In genomic region chr3:143203142-143203541, GRCh38 we compare ENCODE assay signal across 32 cellular contexts.
"Had no signal": no experiment of that assay in that cellular context is flagged by ENCODE, and none has a peak within 500 bp of the region (broad histone marks: within the 10 kb centered on the region; RNA-seq: fewer than 3 reads in every experiment).

No MANE protein-coding gene starts in this region.

- H3K4me1 Mint-ChIP-seq: stimulated activated effector memory CD8-positive, alpha-beta T cell treated with anti-CD3 and anti-CD28 coated beads, Interleukin-12 subunit alpha, Interleukin-12 subunit beta, amount 100 ng/mL, for 72 hours had no signal

- H3K9me3 Mint-ChIP-seq: effector memory CD8-positive, alpha-beta T cell; natural killer cell treated with Interleukin-12 subunit alpha and Interleukin-12 subunit beta and Interleukin-15 and Interleukin-18, amount 100 ng/mL, for 72 hours; stimulated activated effector memory CD8-positive, alpha-beta T cell treated with anti-CD3 and anti-CD28 coated beads, Interleukin-12 subunit alpha, Interleukin-12 subunit beta, amount 100 ng/mL, for 72 hours; stimulated activated naive CD8-positive, alpha-beta T cell treated with anti-CD3 and anti-CD28 coated beads, Interleukin-15, Interleukin-2, amounts not matched to agents 100 ng/mL and 50 ng/mL, for 24 hours had no signal

- H3K27ac Mint-ChIP-seq: activated naive CD4-positive, alpha-beta T cell treated with anti-CD3 and anti-CD28 coated beads for 36 hours; activated naive CD8-positive, alpha-beta T cell treated with anti-CD3 and anti-CD28 coated beads for 36 hours; activated T-helper 1 cell treated with anti-CD3 and anti-CD28 coated beads, Interleukin-12 subunit alpha, Interleukin-12 subunit beta, Interleukin-2, Interleukin-4 antibody, amounts not matched to agents 30 ng/mL and 10 ng/mL and 1 ng/mL, durations not matched to agents 14 hours and 24 hours and 36 hours; effector memory CD8-positive, alpha-beta T cell; progenitor cell of endocrine pancreas; stimulated activated effector memory CD8-positive, alpha-beta T cell treated with anti-CD3 and anti-CD28 coated beads, Interleukin-12 subunit alpha, Interleukin-12 subunit beta, amount 100 ng/mL, for 72 hours; stimulated activated naive CD8-positive, alpha-beta T cell treated with anti-CD3 and anti-CD28 coated beads, Interleukin-15, Interleukin-2, amounts not matched to agents 100 ng/mL and 50 ng/mL, for 24 hours had no signal

- FAIRE-seq: TTC549, urothelium cell line had no signal

- H3K36me3 Mint-ChIP-seq: activated naive CD8-positive, alpha-beta T cell treated with anti-CD3 and anti-CD28 coated beads for 36 hours; natural killer cell treated with Interleukin-12 subunit alpha and Interleukin-12 subunit beta and Interleukin-15 and Interleukin-18, amount 100 ng/mL, for 72 hours; stimulated activated effector memory CD8-positive, alpha-beta T cell treated with anti-CD3 and anti-CD28 coated beads, Interleukin-12 subunit alpha, Interleukin-12 subunit beta, amount 100 ng/mL, for 72 hours had no signal

- H3K4me1 ChIP-seq: adrenal gland, gastrocnemius medialis, right lobe of liver had no signal

- H3K4me3 Mint-ChIP-seq: activated naive CD4-positive, alpha-beta T cell treated with anti-CD3 and anti-CD28 coated beads for 36 hours; activated naive CD8-positive, alpha-beta T cell treated with anti-CD3 and anti-CD28 coated beads for 36 hours; activated T-helper 1 cell treated with anti-CD3 and anti-CD28 coated beads, Interleukin-12 subunit alpha, Interleukin-12 subunit beta, Interleukin-2, Interleukin-4 antibody, amounts not matched to agents 30 ng/mL and 10 ng/mL and 1 ng/mL, durations not matched to agents 14 hours and 24 hours and 36 hours; effector memory CD8-positive, alpha-beta T cell; natural killer cell treated with Interleukin-12 subunit alpha and Interleukin-12 subunit beta and Interleukin-15 and Interleukin-18, amount 100 ng/mL, for 72 hours; stimulated activated effector memory CD8-positive, alpha-beta T cell treated with anti-CD3 and anti-CD28 coated beads, Interleukin-12 subunit alpha, Interleukin-12 subunit beta, amount 100 ng/mL, for 72 hours; stimulated activated naive CD8-positive, alpha-beta T cell treated with anti-CD3 and anti-CD28 coated beads, Interleukin-15, Interleukin-2, amounts not matched to agents 100 ng/mL and 50 ng/mL, for 24 hours had no signal

- H3K27me3 ChIP-seq: adrenal gland, brain microvascular endothelial cell, gastrocnemius medialis, neutrophil, right lobe of liver had no signal

- DNase-seq: activated CD4-positive, alpha-beta T cell treated with anti-CD3 and anti-CD28 coated beads for 48 hours; activated CD4-positive, alpha-beta T cell treated with anti-CD3 and anti-CD28 coated beads, Interleukin-2, amount 50 U/mL, for 48 hours; activated CD8-positive, alpha-beta memory T cell treated with anti-CD3 and anti-CD28 coated beads for 24 hours; activated effector memory CD4-positive, alpha-beta T cell treated with anti-CD3 and anti-CD28 coated beads, Interleukin-2, amount 50 U/mL, for 16 hours; activated naive CD4-positive, alpha-beta T cell treated with anti-CD3 and anti-CD28 coated beads for 36 hours; activated naive CD8-positive, alpha-beta T cell treated with anti-CD3 and anti-CD28 coated beads for 36 hours; adrenal gland; aorta; cortex of kidney; effector memory CD8-positive, alpha-beta T cell; erythroblast; gastrocnemius medialis; glutamatergic neuron; left cardiac atrium; left ventricle myocardium superior; mucosa of descending colon; right lobe of liver; stimulated activated CD4-positive, alpha-beta T cell treated with anti-CD3 and anti-CD28 coated beads, Interleukin-4, amount 100 ng/mL, for 24 hours; trophoblast cell; WERI-Rb-1 had no signal

- H3K4me3 ChIP-seq: adrenal gland, gastrocnemius medialis, mucosa of descending colon, right lobe of liver, skin epidermis, thoracic aorta had no signal

- H3K36me3 ChIP-seq: adrenal gland, brain microvascular endothelial cell, gastrocnemius medialis, neutrophil, right lobe of liver, thoracic aorta, WERI-Rb-1 had no signal

- H3K9me3 ChIP-seq: adrenal gland, gastrocnemius medialis, mucosa of descending colon, neutrophil, right lobe of liver, thoracic aorta had no signal

- H3K27me3 Mint-ChIP-seq: activated naive CD8-positive, alpha-beta T cell treated with anti-CD3 and anti-CD28 coated beads for 36 hours; natural killer cell treated with Interleukin-12 subunit alpha and Interleukin-12 subunit beta and Interleukin-15 and Interleukin-18, amount 100 ng/mL, for 72 hours; progenitor cell of endocrine pancreas; stimulated activated naive CD8-positive, alpha-beta T cell treated with anti-CD3 and anti-CD28 coated beads, Interleukin-15, Interleukin-2, amounts not matched to agents 100 ng/mL and 50 ng/mL, for 24 hours had no signal

- ATAC-seq: activated CD4-positive, CD25-positive, alpha-beta regulatory T cell treated with anti-CD3 and anti-CD28 coated beads, Interleukin-2, amount 50 U/mL, for 24 hours; effector memory CD8-positive, alpha-beta T cell; gastrocnemius medialis; left cardiac atrium; left ventricle myocardium superior; mucosa of descending colon; natural killer cell treated with Interleukin-12 subunit alpha and Interleukin-12 subunit beta and Interleukin-15 and Interleukin-18, amount 100 ng/mL, for 72 hours; right lobe of liver; stimulated activated effector memory CD8-positive, alpha-beta T cell treated with anti-CD3 and anti-CD28 coated beads, Interleukin-12 subunit alpha, Interleukin-12 subunit beta, amount 100 ng/mL, for 72 hours had no signal

- H3K27ac ChIP-seq: adrenal gland, brain microvascular endothelial cell, gastrocnemius medialis, neutrophil, right lobe of liver, skin epidermis, thoracic aorta, WERI-Rb-1 had no signal
